In genomic region chr1:23368562-23369334, GRCh38 we compare ENCODE assay signal across 1 cellular context.
A peak's percentile ranks its signal among the peaks of the same experiment; 100 is the strongest.
TF ChIP-seq lines count a peak whose summit lies in the region.

No MANE protein-coding gene starts in this region.

TF ChIP-seq in GM23338, 12 proteins besides CTCF, POLR2A, EP300 and RAD21 (continued from another document):
- TF ChIP-seq ZNF462 (CRISPR knock-in tag; IDR thresholded peaks at IDR 0.05) (no peak), ZNF114 (CRISPR knock-in tag; IDR thresholded peaks at IDR 0.05) (no peak), CREB1 (CRISPR knock-in tag; IDR thresholded peaks at IDR 0.05; ENCODE audit: low read depth) (peak; percentile 94), REST (IDR thresholded peaks at IDR 0.05; ENCODE audit: unreplicated experiment) (no peak), STAT1 (IDR thresholded peaks at IDR 0.05; ENCODE audit: unreplicated experiment) (no peak)
